In the genomic region with DNA sequence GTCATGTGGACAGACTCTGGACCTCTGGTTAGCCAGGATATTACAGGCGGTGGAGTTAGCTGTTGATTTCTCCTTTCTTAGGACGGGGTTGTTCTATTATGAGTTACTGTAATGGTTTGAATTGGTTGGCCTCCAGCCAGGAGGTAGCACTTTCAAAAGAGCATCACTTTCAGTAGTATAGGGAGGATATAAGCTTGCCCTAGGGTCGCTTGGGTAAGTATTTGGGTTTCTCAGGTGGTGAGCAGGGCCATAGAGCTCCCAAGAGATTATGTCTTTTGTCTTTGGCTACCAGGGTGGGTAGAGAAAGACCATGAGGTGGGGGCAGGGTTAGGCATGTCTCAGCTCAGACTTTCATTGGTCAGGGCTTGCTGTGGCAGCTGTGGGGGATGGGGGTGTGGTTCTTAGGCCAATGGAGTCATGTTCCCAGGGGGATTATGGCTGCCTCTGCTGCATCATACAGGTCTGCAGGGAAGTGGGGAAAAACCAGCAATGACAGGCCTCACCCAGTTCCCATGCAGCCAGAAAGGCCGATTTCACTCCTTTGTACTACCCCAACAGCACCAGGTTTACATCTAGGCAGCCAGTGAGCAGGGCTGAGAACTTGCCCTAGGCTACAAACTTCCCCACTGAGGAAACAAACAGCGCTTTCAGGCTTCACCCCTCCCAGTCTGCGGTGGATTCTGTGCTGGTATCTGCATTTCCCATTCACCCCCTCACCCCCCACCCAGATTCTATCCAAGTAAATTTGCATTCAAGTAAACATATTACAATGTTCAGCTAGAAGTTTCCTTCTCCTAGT, we compare ENCODE assay signal across 1 cellular context.
TF ChIP-seq lines count a peak whose summit lies in the region.

No MANE protein-coding gene starts in this region.

TF ChIP-seq in GM23338, 12 proteins besides CTCF, POLR2A, EP300 and RAD21 (continued from another document):
- TF ChIP-seq, protein P1, sequence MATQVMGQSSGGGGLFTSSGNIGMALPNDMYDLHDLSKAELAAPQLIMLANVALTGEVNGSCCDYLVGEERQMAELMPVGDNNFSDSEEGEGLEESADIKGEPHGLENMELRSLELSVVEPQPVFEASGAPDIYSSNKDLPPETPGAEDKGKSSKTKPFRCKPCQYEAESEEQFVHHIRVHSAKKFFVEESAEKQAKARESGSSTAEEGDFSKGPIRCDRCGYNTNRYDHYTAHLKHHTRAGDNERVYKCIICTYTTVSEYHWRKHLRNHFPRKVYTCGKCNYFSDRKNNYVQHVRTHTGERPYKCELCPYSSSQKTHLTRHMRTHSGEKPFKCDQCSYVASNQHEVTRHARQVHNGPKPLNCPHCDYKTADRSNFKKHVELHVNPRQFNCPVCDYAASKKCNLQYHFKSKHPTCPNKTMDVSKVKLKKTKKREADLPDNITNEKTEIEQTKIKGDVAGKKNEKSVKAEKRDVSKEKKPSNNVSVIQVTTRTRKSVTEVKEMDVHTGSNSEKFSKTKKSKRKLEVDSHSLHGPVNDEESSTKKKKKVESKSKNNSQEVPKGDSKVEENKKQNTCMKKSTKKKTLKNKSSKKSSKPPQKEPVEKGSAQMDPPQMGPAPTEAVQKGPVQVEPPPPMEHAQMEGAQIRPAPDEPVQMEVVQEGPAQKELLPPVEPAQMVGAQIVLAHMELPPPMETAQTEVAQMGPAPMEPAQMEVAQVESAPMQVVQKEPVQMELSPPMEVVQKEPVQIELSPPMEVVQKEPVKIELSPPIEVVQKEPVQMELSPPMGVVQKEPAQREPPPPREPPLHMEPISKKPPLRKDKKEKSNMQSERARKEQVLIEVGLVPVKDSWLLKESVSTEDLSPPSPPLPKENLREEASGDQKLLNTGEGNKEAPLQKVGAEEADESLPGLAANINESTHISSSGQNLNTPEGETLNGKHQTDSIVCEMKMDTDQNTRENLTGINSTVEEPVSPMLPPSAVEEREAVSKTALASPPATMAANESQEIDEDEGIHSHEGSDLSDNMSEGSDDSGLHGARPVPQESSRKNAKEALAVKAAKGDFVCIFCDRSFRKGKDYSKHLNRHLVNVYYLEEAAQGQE (IDR thresholded peaks at IDR 0.05; ENCODE audit: unreplicated experiment), result no peak
